22 cellular contexts compared by ENCODE assay signal in the genomic region with DNA sequence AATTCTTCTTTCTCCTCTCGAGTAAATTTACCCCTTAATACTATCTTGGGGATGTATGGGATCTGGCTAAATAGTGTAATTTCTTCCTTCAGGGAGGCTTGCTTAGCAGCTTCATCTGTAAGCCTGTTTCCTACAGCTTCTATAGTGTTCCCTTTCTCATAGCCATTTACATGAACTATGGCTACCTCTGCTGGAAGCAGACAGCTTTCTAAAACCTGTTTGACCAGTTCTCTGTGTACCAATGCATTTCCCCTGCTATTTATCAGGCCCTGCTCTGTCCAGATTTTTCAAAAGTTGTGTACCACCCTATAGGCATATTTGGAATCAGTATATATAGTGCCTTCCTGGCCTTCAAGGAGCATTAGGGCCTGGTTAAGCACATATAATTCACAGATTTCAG.
A peak's percentile ranks its signal among the peaks of the same experiment; 100 is the strongest.
DNase-seq lines count a peak whose midpoint lies in the region; ATAC-seq and TF ChIP-seq lines count a peak whose summit lies in the region.
"Had no signal": no experiment of that assay in that cellular context is flagged by ENCODE, and none has a peak within 500 bp of the region (broad histone marks: within the 10 kb centered on the region; RNA-seq: fewer than 3 reads in every experiment).

No MANE protein-coding gene starts in this region.

- no TSS peak for BruUV-seq in mammary epithelial cell (replicated peaks; lab: Mats Ljungman, UMichigan)

- H4K20me1 ChIP-seq in mammary epithelial cell (ENCODE audit: insufficient read depth, low read length) (no peaks in the 10 kb centered on the region), GM23248 (ENCODE audit: insufficient read depth) (no peaks in the 10 kb centered on the region)

- H3K4me3 ChIP-seq in mammary epithelial cell (replicated peaks in 1 of 3; ENCODE audit: insufficient read depth in 1 of 3, low read depth in 2 of 3, low read length in 3 of 3) (no peak overlapping the region), GM23248 (no peak overlapping the region)
- H3K4me3 ChIP-seq: MG63, SJSA1, vagina had no signal

- dilution Hi-C loops in mammary epithelial cell (cut with HindIII; ENCODE audit: low sequenced_read_pairs): no loop called here

- H3K79me2 ChIP-seq in mammary epithelial cell (ENCODE audit: insufficient read depth, low read length) (no peaks in the 10 kb centered on the region), GM23248 (ENCODE audit: insufficient read depth) (no peaks in the 10 kb centered on the region)

- intact Hi-C loops in mammary epithelial cell (cut with micrococcal nuclease): loop anchor here (10.0 kb wide), 1 partner anchor 109 kb away; the partner anchor contains the start of gene PCDH9

- in situ Hi-C loops in mammary epithelial cell (cut with MboI; ENCODE audit: low sequenced_read_pairs in 2 of 2) (no loop called here), GM23248 (cut with MboI) (no loop called here)

- DNase-seq in HT-29 (ENCODE audit: low spot score) (peak; percentile 71), NCI-H510A (lab: John Stamatoyannopoulos, UW) (peak; percentile 36), mammary epithelial cell (peak; percentile 6), type B pancreatic cell (ENCODE audit: extremely low spot score, unreplicated experiment) (no peak), GM23248 (no peak), NCI-H1048 (lab: John Stamatoyannopoulos, UW) (no peak)
- no peak for DNase-seq in effector memory CD8-positive, alpha-beta T cell
- DNase-seq: activated CD4-positive, alpha-beta memory T cell treated with anti-CD3 and anti-CD28 coated beads, Interleukin-2, amount 10 ng/mL, durations not matched to agents 7 days and 5 days; GDM1; left colon; MG63; natural killer cell; NCI-H1694 treated with DMSO at 0.1 percent for 48 hours; stimulated activated CD4-positive, alpha-beta T cell treated with anti-CD3 and anti-CD28 coated beads, Interleukin-4, amount 100 ng/mL, for 1 hour; stimulated activated naive B cell treated with anti-CD40 and anti-IgM and Interleukin-4, amounts not matched to agents 10 μg/mL and 1 μg/mL and 100 μg/mL, for 72 hours; T-helper 1 cell had no signal

- no peak overlapping the region for H3K9ac ChIP-seq in mammary epithelial cell (ENCODE audit: insufficient read depth, low read length)
- H3K9ac ChIP-seq in GM23248: no peak overlapping the region

- H3F3A ChIP-seq in GM23248 (ENCODE audit: insufficient read depth): no peaks in the 10 kb centered on the region

- TF ChIP-seq CTCF in mammary epithelial cell (conservative IDR thresholded peaks at IDR 0.05 in 1 of 2, IDR thresholded peaks at IDR 0.05 in 1 of 2; ENCODE audit: extremely low read depth in 1 of 2, insufficient read depth in 1 of 2, low read depth in 1 of 2, low read length in 2 of 2): peak in 1 of 2 donors; percentile 34
- no peak for TF ChIP-seq CTCF in type B pancreatic cell (conservative IDR thresholded peaks at IDR 0.05)

- no peaks in the 10 kb centered on the region for H3K27me3 Mint-ChIP-seq in type B pancreatic cell
- H3K27me3 Mint-ChIP-seq in effector memory CD8-positive, alpha-beta T cell: no peaks in the 10 kb centered on the region
- H3K27me3 Mint-ChIP-seq: activated CD4-positive, alpha-beta memory T cell treated with anti-CD3 and anti-CD28 coated beads, Interleukin-2, amount 10 ng/mL, durations not matched to agents 7 days and 5 days; stimulated activated naive B cell treated with anti-CD40 and anti-IgM and Interleukin-4, amounts not matched to agents 10 μg/mL and 1 μg/mL and 100 μg/mL, for 72 hours had no signal

- H3K4me1 ChIP-seq in mammary epithelial cell (ENCODE audit: insufficient read depth, low read length) (no peaks in the 10 kb centered on the region), GM23248 (ENCODE audit: insufficient read depth) (no peaks in the 10 kb centered on the region)
- H3K4me1 ChIP-seq: SJSA1, vagina had no signal

- H3K27ac Mint-ChIP-seq in type B pancreatic cell: peak overlapping the region; percentile 66
- H3K27ac Mint-ChIP-seq in effector memory CD8-positive, alpha-beta T cell: no peak overlapping the region
- H3K27ac Mint-ChIP-seq: activated CD4-positive, alpha-beta memory T cell treated with anti-CD3 and anti-CD28 coated beads, Interleukin-2, amount 10 ng/mL, durations not matched to agents 7 days and 5 days; activated T-helper 2 cell treated with anti-CD3 and anti-CD28 coated beads, Interferon-gamma antibody, Interleukin-2, Interleukin-4, amounts not matched to agents 10 μg/mL and 5 μg/mL and 100 μg/mL, durations not matched to agents 14 hours and 24 hours and 36 hours; mesothelial cell of epicardium; natural killer cell; stimulated activated naive B cell treated with anti-CD40 and anti-IgM and Interleukin-4, amounts not matched to agents 10 μg/mL and 1 μg/mL and 100 μg/mL, for 72 hours had no signal

- H3K4me1 Mint-ChIP-seq in type B pancreatic cell (ENCODE audit: unreplicated experiment): no peaks in the 10 kb centered on the region
- H3K4me1 Mint-ChIP-seq in effector memory CD8-positive, alpha-beta T cell (ENCODE audit: low read depth in 2 of 2): no peaks in the 10 kb centered on the region
- H3K4me1 Mint-ChIP-seq: activated CD4-positive, alpha-beta memory T cell treated with anti-CD3 and anti-CD28 coated beads, Interleukin-2, amount 10 ng/mL, durations not matched to agents 7 days and 5 days; natural killer cell; stimulated activated naive B cell treated with anti-CD40 and anti-IgM and Interleukin-4, amounts not matched to agents 10 μg/mL and 1 μg/mL and 100 μg/mL, for 72 hours had no signal

- H3K4me2 ChIP-seq in mammary epithelial cell (ENCODE audit: insufficient read depth, low read depth, low read length): no peak overlapping the region
- no peak overlapping the region for H3K4me2 ChIP-seq in GM23248 (ENCODE audit: unreplicated experiment)

- peaks cover 4% of the 10 kb centered on the region for H3K36me3 Mint-ChIP-seq in type B pancreatic cell
- no peaks in the 10 kb centered on the region for H3K36me3 Mint-ChIP-seq in effector memory CD8-positive, alpha-beta T cell (ENCODE audit: insufficient read depth)
- H3K36me3 Mint-ChIP-seq: stimulated activated naive B cell treated with anti-CD40 and anti-IgM and Interleukin-4, amounts not matched to agents 10 μg/mL and 1 μg/mL and 100 μg/mL, for 72 hours had no signal

- no peak overlapping the region for H2AFZ ChIP-seq in mammary epithelial cell (ENCODE audit: low read depth, low read length)
- no peak overlapping the region for H2AFZ ChIP-seq in GM23248

- no peaks in the 10 kb centered on the region for H3K9me2 ChIP-seq in GM23248 (ENCODE audit: insufficient read depth)

- no peak overlapping the region for H3K27ac ChIP-seq in mammary epithelial cell (ENCODE audit: insufficient read depth, low read depth, low read length)
- H3K27ac ChIP-seq in GM23248: no peak overlapping the region
- H3K27ac ChIP-seq: C4-2B, SJSA1, vagina had no signal

- ATAC-seq in effector memory CD8-positive, alpha-beta T cell (replicated peaks): no peak
- ATAC-seq: activated CD4-positive, CD25-positive, alpha-beta regulatory T cell treated with anti-CD3 and anti-CD28 coated beads, Interleukin-2, amount 50 U/mL, for 24 hours; left colon; natural killer cell; stimulated activated naive B cell treated with anti-CD40 and anti-IgM and Interleukin-4, amounts not matched to agents 10 μg/mL and 1 μg/mL and 100 μg/mL, for 72 hours had no signal

- peaks cover 9% of the 10 kb centered on the region for H3K9me3 Mint-ChIP-seq in type B pancreatic cell
- peaks cover 14 to 21% of the 10 kb centered on the region in 2 donors for H3K9me3 Mint-ChIP-seq in effector memory CD8-positive, alpha-beta T cell

- H3K4me3 Mint-ChIP-seq in type B pancreatic cell: peak overlapping the region; percentile 57
- no peak overlapping the region for H3K4me3 Mint-ChIP-seq in effector memory CD8-positive, alpha-beta T cell
- H3K4me3 Mint-ChIP-seq: activated CD4-positive, alpha-beta memory T cell treated with anti-CD3 and anti-CD28 coated beads, Interleukin-2, amount 10 ng/mL, durations not matched to agents 7 days and 5 days; mesothelial cell of epicardium; natural killer cell; stimulated activated naive B cell treated with anti-CD40 and anti-IgM and Interleukin-4, amounts not matched to agents 10 μg/mL and 1 μg/mL and 100 μg/mL, for 72 hours had no signal

- no peaks in the 10 kb centered on the region for H3K9me3 ChIP-seq in mammary epithelial cell (replicated peaks; ENCODE audit: insufficient read depth, low read length)
- no peaks in the 10 kb centered on the region for H3K9me3 ChIP-seq in GM23248 (ENCODE audit: low read depth)
- H3K9me3 ChIP-seq: MG63, SJSA1, vagina had no signal

- WGBS in mammary epithelial cell (ENCODE audit: low coverage, missing lambda C conversion rate): 71% methylated on average over 1 of the region's 1 CpG
- 10 to 13% methylated on average over 1 of the region's 1 CpG for WGBS in GM23248 (ENCODE audit: low coverage in 1 of 2, low lambda C conversion rate in 2 of 2, missing lambda C conversion rate in 2 of 2), 2 experiments

- H3K36me3 ChIP-seq in mammary epithelial cell (ENCODE audit: insufficient read depth, low read length) (no peaks in the 10 kb centered on the region), GM23248 (ENCODE audit: low read depth) (no peaks in the 10 kb centered on the region)
- H3K36me3 ChIP-seq: MG63, SJSA1, vagina had no signal

- H3K27me3 ChIP-seq in mammary epithelial cell (ENCODE audit: insufficient read depth, low read length): no peaks in the 10 kb centered on the region
- no peaks in the 10 kb centered on the region for H3K27me3 ChIP-seq in GM23248 (replicated peaks; ENCODE audit: insufficient read depth)
- H3K27me3 ChIP-seq: MG63, SJSA1, vagina had no signal

- CTCF ChIA-PET in mammary epithelial cell (lab: Charles Lee; ENCODE audit: low non-redundant PET): interaction anchor here (0.7 kb wide), 1 partner anchor 72 kb away, joined by 3 read pairs; no protein-coding TSS in a partner anchor

Comparison
In these comparisons a context has a peak if more than half of its experiments do, and no peak if none do; other contexts are left out.
1. DNase-seq: peak in HT-29 (single experiment), NCI-H510A (single experiment) and mammary epithelial cell (single experiment); none in type B pancreatic cell (single experiment), GM23248 (single experiment), effector memory CD8-positive, alpha-beta T cell (0 of 3) and NCI-H1048 (single experiment).